1 cellular context compared by ENCODE assay signal in genomic region chr10:126842356-126842755, GRCh38.
TF ChIP-seq lines count a peak whose summit lies in the region.

No MANE protein-coding gene starts in this region.

TF ChIP-seq in H1, 55 proteins besides CTCF, POLR2A, EP300 and RAD21 (continued from another document):
- TF ChIP-seq, protein P1, sequence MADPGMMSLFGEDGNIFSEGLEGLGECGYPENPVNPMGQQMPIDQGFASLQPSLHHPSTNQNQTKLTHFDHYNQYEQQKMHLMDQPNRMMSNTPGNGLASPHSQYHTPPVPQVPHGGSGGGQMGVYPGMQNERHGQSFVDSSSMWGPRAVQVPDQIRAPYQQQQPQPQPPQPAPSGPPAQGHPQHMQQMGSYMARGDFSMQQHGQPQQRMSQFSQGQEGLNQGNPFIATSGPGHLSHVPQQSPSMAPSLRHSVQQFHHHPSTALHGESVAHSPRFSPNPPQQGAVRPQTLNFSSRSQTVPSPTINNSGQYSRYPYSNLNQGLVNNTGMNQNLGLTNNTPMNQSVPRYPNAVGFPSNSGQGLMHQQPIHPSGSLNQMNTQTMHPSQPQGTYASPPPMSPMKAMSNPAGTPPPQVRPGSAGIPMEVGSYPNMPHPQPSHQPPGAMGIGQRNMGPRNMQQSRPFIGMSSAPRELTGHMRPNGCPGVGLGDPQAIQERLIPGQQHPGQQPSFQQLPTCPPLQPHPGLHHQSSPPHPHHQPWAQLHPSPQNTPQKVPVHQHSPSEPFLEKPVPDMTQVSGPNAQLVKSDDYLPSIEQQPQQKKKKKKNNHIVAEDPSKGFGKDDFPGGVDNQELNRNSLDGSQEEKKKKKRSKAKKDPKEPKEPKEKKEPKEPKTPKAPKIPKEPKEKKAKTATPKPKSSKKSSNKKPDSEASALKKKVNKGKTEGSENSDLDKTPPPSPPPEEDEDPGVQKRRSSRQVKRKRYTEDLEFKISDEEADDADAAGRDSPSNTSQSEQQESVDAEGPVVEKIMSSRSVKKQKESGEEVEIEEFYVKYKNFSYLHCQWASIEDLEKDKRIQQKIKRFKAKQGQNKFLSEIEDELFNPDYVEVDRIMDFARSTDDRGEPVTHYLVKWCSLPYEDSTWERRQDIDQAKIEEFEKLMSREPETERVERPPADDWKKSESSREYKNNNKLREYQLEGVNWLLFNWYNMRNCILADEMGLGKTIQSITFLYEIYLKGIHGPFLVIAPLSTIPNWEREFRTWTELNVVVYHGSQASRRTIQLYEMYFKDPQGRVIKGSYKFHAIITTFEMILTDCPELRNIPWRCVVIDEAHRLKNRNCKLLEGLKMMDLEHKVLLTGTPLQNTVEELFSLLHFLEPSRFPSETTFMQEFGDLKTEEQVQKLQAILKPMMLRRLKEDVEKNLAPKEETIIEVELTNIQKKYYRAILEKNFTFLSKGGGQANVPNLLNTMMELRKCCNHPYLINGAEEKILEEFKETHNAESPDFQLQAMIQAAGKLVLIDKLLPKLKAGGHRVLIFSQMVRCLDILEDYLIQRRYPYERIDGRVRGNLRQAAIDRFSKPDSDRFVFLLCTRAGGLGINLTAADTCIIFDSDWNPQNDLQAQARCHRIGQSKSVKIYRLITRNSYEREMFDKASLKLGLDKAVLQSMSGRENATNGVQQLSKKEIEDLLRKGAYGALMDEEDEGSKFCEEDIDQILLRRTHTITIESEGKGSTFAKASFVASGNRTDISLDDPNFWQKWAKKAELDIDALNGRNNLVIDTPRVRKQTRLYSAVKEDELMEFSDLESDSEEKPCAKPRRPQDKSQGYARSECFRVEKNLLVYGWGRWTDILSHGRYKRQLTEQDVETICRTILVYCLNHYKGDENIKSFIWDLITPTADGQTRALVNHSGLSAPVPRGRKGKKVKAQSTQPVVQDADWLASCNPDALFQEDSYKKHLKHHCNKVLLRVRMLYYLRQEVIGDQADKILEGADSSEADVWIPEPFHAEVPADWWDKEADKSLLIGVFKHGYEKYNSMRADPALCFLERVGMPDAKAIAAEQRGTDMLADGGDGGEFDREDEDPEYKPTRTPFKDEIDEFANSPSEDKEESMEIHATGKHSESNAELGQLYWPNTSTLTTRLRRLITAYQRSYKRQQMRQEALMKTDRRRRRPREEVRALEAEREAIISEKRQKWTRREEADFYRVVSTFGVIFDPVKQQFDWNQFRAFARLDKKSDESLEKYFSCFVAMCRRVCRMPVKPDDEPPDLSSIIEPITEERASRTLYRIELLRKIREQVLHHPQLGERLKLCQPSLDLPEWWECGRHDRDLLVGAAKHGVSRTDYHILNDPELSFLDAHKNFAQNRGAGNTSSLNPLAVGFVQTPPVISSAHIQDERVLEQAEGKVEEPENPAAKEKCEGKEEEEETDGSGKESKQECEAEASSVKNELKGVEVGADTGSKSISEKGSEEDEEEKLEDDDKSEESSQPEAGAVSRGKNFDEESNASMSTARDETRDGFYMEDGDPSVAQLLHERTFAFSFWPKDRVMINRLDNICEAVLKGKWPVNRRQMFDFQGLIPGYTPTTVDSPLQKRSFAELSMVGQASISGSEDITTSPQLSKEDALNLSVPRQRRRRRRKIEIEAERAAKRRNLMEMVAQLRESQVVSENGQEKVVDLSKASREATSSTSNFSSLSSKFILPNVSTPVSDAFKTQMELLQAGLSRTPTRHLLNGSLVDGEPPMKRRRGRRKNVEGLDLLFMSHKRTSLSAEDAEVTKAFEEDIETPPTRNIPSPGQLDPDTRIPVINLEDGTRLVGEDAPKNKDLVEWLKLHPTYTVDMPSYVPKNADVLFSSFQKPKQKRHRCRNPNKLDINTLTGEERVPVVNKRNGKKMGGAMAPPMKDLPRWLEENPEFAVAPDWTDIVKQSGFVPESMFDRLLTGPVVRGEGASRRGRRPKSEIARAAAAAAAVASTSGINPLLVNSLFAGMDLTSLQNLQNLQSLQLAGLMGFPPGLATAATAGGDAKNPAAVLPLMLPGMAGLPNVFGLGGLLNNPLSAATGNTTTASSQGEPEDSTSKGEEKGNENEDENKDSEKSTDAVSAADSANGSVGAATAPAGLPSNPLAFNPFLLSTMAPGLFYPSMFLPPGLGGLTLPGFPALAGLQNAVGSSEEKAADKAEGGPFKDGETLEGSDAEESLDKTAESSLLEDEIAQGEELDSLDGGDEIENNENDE (IDR thresholded peaks at IDR 0.05; ENCODE audit: insufficient replicate concordance, low read length) = no peak
- TF ChIP-seq CBX8 (IDR thresholded peaks at IDR 0.05; ENCODE audit: borderline replicate concordance, low read depth, low read length) = no peak
- no peak for TF ChIP-seq BACH1 (IDR thresholded peaks at IDR 0.05; ENCODE audit: low read length)
- TF ChIP-seq POLR2AphosphoS5 (IDR thresholded peaks at IDR 0.05; ENCODE audit: low read depth, low read length) = no peak
